8 cellular contexts compared by ENCODE assay signal in the genomic region with DNA sequence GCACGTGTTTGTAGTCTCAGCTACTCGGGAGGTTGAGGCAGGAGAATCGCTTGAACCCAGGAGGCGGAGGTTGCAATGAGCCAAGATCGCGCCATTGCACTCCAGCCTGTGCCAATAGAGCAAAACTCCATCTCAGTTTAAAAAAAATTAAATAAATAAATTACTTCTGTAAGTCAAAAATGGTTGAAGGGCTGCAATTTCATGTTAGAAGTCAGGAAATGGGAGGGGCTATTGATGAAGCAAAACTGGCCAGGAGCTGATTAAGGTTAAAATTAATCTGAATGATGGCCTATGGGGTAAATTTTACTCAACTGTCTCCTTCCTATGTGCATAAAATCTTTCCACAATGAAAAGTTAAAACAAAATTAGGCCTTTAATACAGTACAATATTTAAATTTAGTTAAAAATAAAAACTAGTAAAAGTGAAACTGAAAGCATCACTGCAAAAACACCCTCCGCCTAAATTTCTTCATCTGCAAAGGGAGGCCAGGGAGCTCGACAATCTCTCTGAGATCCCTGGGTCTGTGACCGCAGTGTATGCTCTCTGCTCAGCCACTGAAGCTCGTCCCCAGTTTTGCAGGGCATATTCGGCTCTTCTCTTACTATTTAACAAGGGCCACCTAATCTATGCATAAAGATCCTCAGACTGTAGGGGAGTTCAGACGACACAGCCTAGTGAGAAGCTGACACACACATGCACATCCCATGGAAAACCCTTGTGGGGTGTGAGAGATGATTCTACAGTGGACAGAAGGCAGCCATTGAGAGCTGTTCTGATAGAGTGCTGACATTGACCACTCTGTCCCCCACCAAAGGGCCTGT. TPM values are rescaled to one million over a fixed set of nuclear protein-coding genes. Genes with fewer than 3 reads are reported as not detected.
A peak's percentile ranks its signal among the peaks of the same experiment; 100 is the strongest.
DNase-seq lines count a peak whose midpoint lies in the region; ATAC-seq and TF ChIP-seq lines count a peak whose summit lies in the region.

No MANE protein-coding gene starts in this region.

- DNase-seq in AG10803 (ENCODE audit: low read depth) (no peak), activated T-cell treated with anti-CD3 and anti-CD28 coated beads for 4 hours (peak; percentile 7), right atrium auricular region (ENCODE audit: low spot score) (no peak), NCI-H128 (lab: John Stamatoyannopoulos, UW; ENCODE audit: unreplicated experiment) (no peak), islet precursor cell (no peak)

- peaks cover 0 to under 1% of the 10 kb centered on the region in 2 donors for H3K9me3 ChIP-seq in right atrium auricular region

- peaks cover 16% of the 10 kb centered on the region; the same call in 1 of the 2 replicates for H3K79me2 ChIP-seq in KMS-11 (ENCODE audit: insufficient read depth, low read depth)

- H3K27ac Mint-ChIP-seq in stimulated activated naive CD8-positive, alpha-beta T cell treated with anti-CD3 and anti-CD28 coated beads, Interleukin-15, Interleukin-2, amounts not matched to agents 100 ng/mL and 50 ng/mL, for 24 hours = peak overlapping the region; percentile 95

- H3K27ac ChIP-seq in KMS-11 = peak overlapping the region; percentile 95
- peak overlapping the region; percentile 37 to 51 for H3K27ac ChIP-seq in right atrium auricular region

- ATAC-seq in GM21367 (IDR thresholded peaks at IDR 0.05; ENCODE audit: unreplicated experiment) = peak; percentile 53

- H3K9me3 Mint-ChIP-seq in stimulated activated naive CD8-positive, alpha-beta T cell treated with anti-CD3 and anti-CD28 coated beads, Interleukin-15, Interleukin-2, amounts not matched to agents 100 ng/mL and 50 ng/mL, for 24 hours = no peaks in the 10 kb centered on the region

- no peaks in the 10 kb centered on the region for H4K20me1 ChIP-seq in KMS-11 (ENCODE audit: insufficient read depth)

- H3K4me1 Mint-ChIP-seq in stimulated activated naive CD8-positive, alpha-beta T cell treated with anti-CD3 and anti-CD28 coated beads, Interleukin-15, Interleukin-2, amounts not matched to agents 100 ng/mL and 50 ng/mL, for 24 hours (ENCODE audit: low read depth) = peaks cover 83% of the 10 kb centered on the region

- no peaks in the 10 kb centered on the region for H3K27me3 Mint-ChIP-seq in stimulated activated naive CD8-positive, alpha-beta T cell treated with anti-CD3 and anti-CD28 coated beads, Interleukin-15, Interleukin-2, amounts not matched to agents 100 ng/mL and 50 ng/mL, for 24 hours

- peaks cover 8% of the 10 kb centered on the region; the same call in 1 of the 2 replicates for H3K36me3 ChIP-seq in KMS-11 (ENCODE audit: insufficient read depth)
- H3K36me3 ChIP-seq in right atrium auricular region = peaks cover 28% of the 10 kb centered on the region

- peak overlapping the region; percentile 95 for H3K4me2 ChIP-seq in KMS-11

- H3K4me1 ChIP-seq in KMS-11 (ENCODE audit: low read depth, poor library complexity, severe bottlenecking) = peaks cover 73% of the 10 kb centered on the region
- peaks cover 0 to 59% of the 10 kb centered on the region in 2 donors for H3K4me1 ChIP-seq in right atrium auricular region

- H3K4me3 Mint-ChIP-seq in stimulated activated naive CD8-positive, alpha-beta T cell treated with anti-CD3 and anti-CD28 coated beads, Interleukin-15, Interleukin-2, amounts not matched to agents 100 ng/mL and 50 ng/mL, for 24 hours = peak overlapping the region; percentile 83

- H3K27me3 ChIP-seq in KMS-11 (ENCODE audit: insufficient read depth, low read depth) (no peaks in the 10 kb centered on the region), right atrium auricular region (no peaks in the 10 kb centered on the region)

- H3K36me3 Mint-ChIP-seq in stimulated activated naive CD8-positive, alpha-beta T cell treated with anti-CD3 and anti-CD28 coated beads, Interleukin-15, Interleukin-2, amounts not matched to agents 100 ng/mL and 50 ng/mL, for 24 hours (ENCODE audit: low read depth) = peaks cover 40% of the 10 kb centered on the region

- peak overlapping the region; percentile 29; the same call in 1 of the 2 replicates for H3K9ac ChIP-seq in KMS-11

- H3K4me3 ChIP-seq in AG10803 (ENCODE audit: low read length) (peak overlapping the region; percentile 34), KMS-11 (IDR thresholded peaks at IDR 0.05; ENCODE audit: insufficient read depth, low read depth, low read length) (no peak overlapping the region), right atrium auricular region (peak overlapping the region in 1 of 2 donors; percentile 34)

- no peak for TF ChIP-seq CTCF in AG10803 (conservative IDR thresholded peaks at IDR 0.05; ENCODE audit: low read length)
- TF ChIP-seq CTCF in KMS-11 (conservative IDR thresholded peaks at IDR 0.05; ENCODE audit: low read depth, low read length) = no peak
- no peak for TF ChIP-seq CTCF in right atrium auricular region (IDR thresholded peaks at IDR 0.05)

- no peak overlapping the region for H2AFZ ChIP-seq in KMS-11 (ENCODE audit: low read depth)

RNA-seq across cellular contexts. Expression of gene IRF2, which starts 57.2 kb away (rescaled TPM):
- total RNA-seq in right atrium auricular region = 10 to 100 TPM; 17.7 to 24.5 TPM
